29 cellular contexts compared by ENCODE assay signal in the genomic region with DNA sequence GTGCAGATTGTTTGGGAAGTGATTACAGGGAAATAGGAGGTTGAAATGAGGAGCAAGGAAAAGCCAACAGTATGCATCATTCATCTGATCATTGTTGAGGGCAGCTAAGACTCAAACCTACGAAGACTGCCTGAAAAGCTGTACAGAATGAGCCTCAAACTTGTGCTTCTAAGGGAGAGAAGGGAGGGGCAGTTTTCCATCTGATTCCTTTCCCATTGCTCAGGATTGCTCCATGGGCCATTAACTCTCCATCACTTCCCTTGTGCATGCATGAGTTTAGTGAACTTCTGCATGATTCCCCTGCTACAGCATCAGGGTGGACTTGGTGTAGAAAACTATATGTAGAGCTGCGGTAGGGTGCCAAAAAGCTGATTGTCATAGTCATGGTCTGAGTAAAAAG.
"Had no signal": no experiment of that assay in that cellular context is flagged by ENCODE, and none has a peak within 500 bp of the region (broad histone marks: within the 10 kb centered on the region; RNA-seq: fewer than 3 reads in every experiment).

No MANE protein-coding gene starts in this region.

- H3K4me1 ChIP-seq: heart left ventricle, left ventricle myocardium inferior, neural progenitor cell, parathyroid adenoma, psoas muscle, right atrium auricular region, right lobe of liver, stomach, tibial artery, uterus had no signal

- ATAC-seq: heart left ventricle; left colon; natural killer cell; psoas muscle; right lobe of liver; stimulated activated memory B cell treated with anti-CD40 and anti-IgM and Interleukin-4, amounts not matched to agents 10 μg/mL and 1 μg/mL and 100 μg/mL, for 72 hours had no signal

- H3K27me3 ChIP-seq: heart left ventricle, neural progenitor cell, neutrophil, right atrium auricular region, right lobe of liver, stomach, tibial artery, uterus had no signal

- H3K4me3 ChIP-seq: heart left ventricle, left ventricle myocardium inferior, lung, neural progenitor cell, psoas muscle, right atrium auricular region, right lobe of liver, smooth muscle cell, stomach, thoracic aorta, tibial artery, uterus had no signal

- H3K27ac ChIP-seq: heart left ventricle, left ventricle myocardium inferior, neural progenitor cell, neutrophil, parathyroid adenoma, psoas muscle, right atrium auricular region, right lobe of liver, stomach, thoracic aorta, tibial artery, uterus had no signal

- H3K9me3 ChIP-seq: heart left ventricle, neutrophil, psoas muscle, right atrium auricular region, right lobe of liver, stomach, thoracic aorta, tibial artery, uterus had no signal

- H3K36me3 ChIP-seq: heart left ventricle, left ventricle myocardium inferior, neural progenitor cell, neutrophil, right atrium auricular region, right lobe of liver, stomach, thoracic aorta, tibial artery, uterus had no signal

- DNase-seq: heart left ventricle; hypothalamus; immature natural killer cell; kidney; left colon; left ventricle myocardium inferior; mesendoderm; naive B cell; natural killer cell; nephron progenitor cell; occipital lobe; psoas muscle; right lobe of liver; stimulated activated CD4-positive, alpha-beta T cell treated with anti-CD3 and anti-CD28 coated beads, Interleukin-1b, Interleukin-23, amount 100 ng/mL, for 48 hours; stimulated activated CD4-positive, alpha-beta T cell treated with anti-CD3 and anti-CD28 coated beads, Interleukin-2, amount 100 ng/mL, for 48 hours; stimulated activated CD4-positive, alpha-beta T cell treated with anti-CD3 and anti-CD28 coated beads, Interleukin-4, amount 100 ng/mL, for 4 hours; stimulated activated CD8-positive, alpha-beta memory T cell treated with anti-CD3 and anti-CD28 coated beads, Interleukin-4, amount 100 ng/mL, for 48 hours; stimulated activated naive CD4-positive, alpha-beta T cell treated with Interleukin-2 at 50 U/mL for 16 hours; stomach; tibial artery; uterus had no signal
